12 cellular contexts compared by ENCODE assay signal in genomic region chr2:191847764-191848163, GRCh38.
DNase-seq lines count a peak whose midpoint lies in the region; ATAC-seq and TF ChIP-seq lines count a peak whose summit lies in the region.
"Had no signal": no experiment of that assay in that cellular context is flagged by ENCODE, and none has a peak within 500 bp of the region (broad histone marks: within the 10 kb centered on the region; RNA-seq: fewer than 3 reads in every experiment).

No MANE protein-coding gene starts in this region.

- H3K4me1 ChIP-seq in RWPE2 (ENCODE audit: insufficient read depth, poor library complexity, severe bottlenecking) (peaks cover 18% of the 10 kb centered on the region), stomach smooth muscle (ENCODE audit: control insufficient read depth, insufficient read depth, low read length) (peaks cover 15% of the 10 kb centered on the region)
- H3K4me1 ChIP-seq: prostate gland had no signal

- no peak overlapping the region for H3K9ac ChIP-seq in stomach smooth muscle (ENCODE audit: low read length in 2 of 2)

- peak overlapping the region; percentile 87 for H3K27ac ChIP-seq in RWPE2 (ENCODE audit: poor library complexity, severe bottlenecking)
- peak overlapping the region; percentile 91 for H3K27ac ChIP-seq in stomach smooth muscle (ENCODE audit: low read length)
- H3K27ac ChIP-seq in WERI-Rb-1 = no peak overlapping the region
- no peak overlapping the region for H3K27ac ChIP-seq in RWPE1

- H3K9me3 ChIP-seq in RWPE2 (ENCODE audit: severe bottlenecking) = no peaks in the 10 kb centered on the region
- no peaks in the 10 kb centered on the region for H3K9me3 ChIP-seq in stomach smooth muscle (ENCODE audit: control insufficient read depth in 2 of 2, low read length in 2 of 2)
- no peaks in the 10 kb centered on the region for H3K9me3 ChIP-seq in WERI-Rb-1 (ENCODE audit: severe bottlenecking)
- H3K9me3 ChIP-seq: prostate gland had no signal

- no peak overlapping the region for H3K4me3 ChIP-seq in RWPE2 (ENCODE audit: severe bottlenecking)
- peak overlapping the region; percentile 97 to 98 for H3K4me3 ChIP-seq in stomach smooth muscle (ENCODE audit: low read length in 2 of 2)
- no peak overlapping the region for H3K4me3 ChIP-seq in WERI-Rb-1 (ENCODE audit: low read depth, low read length)

- no peak for ATAC-seq in RWPE2 (ENCODE audit: low read depth)
- ATAC-seq: activated T-cell treated with anti-CD3 and anti-CD28 coated beads, Interleukin-2, amount 50 U/mL, for 72 hours had no signal

- peak; percentile 77; the same call in 1 of the 2 replicates for TF ChIP-seq EP300 in Ishikawa (IDR thresholded peaks at IDR 0.05; ENCODE audit: borderline replicate concordance)

- no peak for TF ChIP-seq CTCF in RWPE2 (IDR thresholded peaks at IDR 0.05; ENCODE audit: poor library complexity, severe bottlenecking)
- no peak for TF ChIP-seq CTCF in WERI-Rb-1 (IDR thresholded peaks at IDR 0.05; ENCODE audit: low read depth, low read length)
- TF ChIP-seq CTCF in RWPE1 (conservative IDR thresholded peaks at IDR 0.05; ENCODE audit: low read depth) = no peak

- H3K27me3 ChIP-seq in RWPE2 (ENCODE audit: insufficient read depth, poor library complexity, severe bottlenecking) (no peaks in the 10 kb centered on the region), stomach smooth muscle (ENCODE audit: control insufficient read depth in 1 of 2, insufficient read depth in 2 of 2, low read length in 2 of 2) (no peaks in the 10 kb centered on the region), WERI-Rb-1 (ENCODE audit: insufficient read depth, low read depth, severe bottlenecking) (no peaks in the 10 kb centered on the region)

- CTCF ChIA-PET in RWPE1 (lab: Yijun Ruan, JAX) = no interaction called here

- H3K36me3 ChIP-seq in RWPE2 (ENCODE audit: low read depth) (peaks cover 20% of the 10 kb centered on the region), stomach smooth muscle (ENCODE audit: control insufficient read depth in 2 of 2, insufficient read depth in 2 of 2, low read length in 2 of 2) (no peaks in the 10 kb centered on the region), WERI-Rb-1 (no peaks in the 10 kb centered on the region)
- H3K36me3 ChIP-seq: prostate gland had no signal

- no peak for DNase-seq in RWPE2 (ENCODE audit: low spot score)
- peak; percentile 47 for DNase-seq in left kidney (ENCODE audit: low read depth, low spot score)
- no peak for DNase-seq in WERI-Rb-1
- no peak for DNase-seq in RWPE1 (ENCODE audit: low spot score)
- no peak for DNase-seq in NCI-H2227 treated with DMSO at 0.1 percent for 48 hours (lab: John Stamatoyannopoulos, UW)
- DNase-seq: activated CD4-positive, alpha-beta T cell treated with anti-CD3 and anti-CD28 coated beads, Interleukin-2, amount 10 ng/mL, durations not matched to agents 7 days and 5 days; activated T-cell treated with anti-CD3 and anti-CD28 coated beads, Interleukin-2, amount 50 U/mL, for 72 hours; CD4-positive, alpha-beta T cell; stimulated activated naive CD4-positive, alpha-beta T cell had no signal

- TF ChIP-seq RAD21 in Ishikawa (IDR thresholded peaks at IDR 0.05; ENCODE audit: low read depth) = no peak

- POLR2A ChIA-PET in RWPE1 (lab: Yijun Ruan, JAX; ENCODE audit: low non-redundant PET) = no interaction called here

TF ChIP-seq in Ishikawa, 13 proteins besides CTCF, POLR2A, EP300 and RAD21:
- TF ChIP-seq FOXM1 (IDR thresholded peaks at IDR 0.05; ENCODE audit: borderline replicate concordance, low read depth) (peak; percentile 70; the same call in 1 of the 2 replicates), YY1 (IDR thresholded peaks at IDR 0.05; ENCODE audit: low read depth) (no peak), CEBPB (IDR thresholded peaks at IDR 0.05) (0 out of 2 replicates have a peak, but pooled peaks have one; percentile 38), TEAD4 (IDR thresholded peaks at IDR 0.05) (peak; percentile 87), ZBTB7A (IDR thresholded peaks at IDR 0.05; ENCODE audit: low read depth) (no peak), NFIC (IDR thresholded peaks at IDR 0.05) (peak; percentile 79), REST (IDR thresholded peaks at IDR 0.05; ENCODE audit: low read depth) (no peak), TAF1 (IDR thresholded peaks at IDR 0.05; ENCODE audit: low read depth) (no peak), CREB1 (IDR thresholded peaks at IDR 0.05; ENCODE audit: low read depth) (no peak), MAX (IDR thresholded peaks at IDR 0.05) (peak; percentile 64), EGR1 (IDR thresholded peaks at IDR 0.05) (no peak), TCF12 (IDR thresholded peaks at IDR 0.05; ENCODE audit: low read depth) (peak; percentile 72), USF1 (IDR thresholded peaks at IDR 0.05) (peak; percentile 61)

Comparison
In these comparisons a context has a peak if more than half of its experiments do, and no peak if none do; other contexts are left out.
1. H3K27ac ChIP-seq: peak in RWPE2 (single experiment) and stomach smooth muscle (single experiment); none in WERI-Rb-1 (single experiment) and RWPE1 (single experiment).
2. H3K4me3 ChIP-seq: peak in stomach smooth muscle (2 of 2); none in RWPE2 (single experiment) and WERI-Rb-1 (single experiment).